In genomic region chr2:152491139-152491472, GRCh38 we compare ENCODE assay signal across 12 cellular contexts.
DNase-seq lines count a peak whose midpoint lies in the region; ATAC-seq, FAIRE-seq and TF ChIP-seq lines count a peak whose summit lies in the region.
"Had no signal": no experiment of that assay in that cellular context is flagged by ENCODE, and none has a peak within 500 bp of the region (broad histone marks: within the 10 kb centered on the region; RNA-seq: fewer than 3 reads in every experiment).

No MANE protein-coding gene starts in this region.

- no peak overlapping the region for H2BK5ac ChIP-seq in H9 (ENCODE audit: insufficient read length, low read length)

- H4K20me1 ChIP-seq in H9 (ENCODE audit: control insufficient read depth, insufficient read depth, insufficient read length) = no peaks in the 10 kb centered on the region

- DNase-seq in H9 (no peak), coronary artery (ENCODE audit: low spot score) (no peak), left kidney (ENCODE audit: low read depth, low spot score) (peak; percentile 86), sigmoid colon (peak; percentile 78), epidermal melanocyte (ENCODE audit: insufficient read length, low spot score) (no peak), urothelium cell line (ENCODE audit: low spot score) (no peak)
- DNase-seq: activated CD8-positive, alpha-beta memory T cell treated with anti-CD3 and anti-CD28 coated beads, Interleukin-2, amount 50 U/mL, for 4 hours; body of pancreas; GDM1; NCI-H2081 treated with DMSO at 0.1 percent for 48 hours had no signal

- peaks cover 0 to under 1% of the 10 kb centered on the region in 2 experiments; a peak in 2 of 5 replicates for H3K9me3 Mint-ChIP-seq in H9

- no peak overlapping the region for H2BK12ac ChIP-seq in H9 (ENCODE audit: insufficient read length, low read depth, low read length)

- no peak overlapping the region for H3T11ph ChIP-seq in H9 (ENCODE audit: low read length)

- H3K4ac ChIP-seq in H9 (ENCODE audit: low read depth, low read length) = no peak overlapping the region

- peak overlapping the region; percentile 24 for H3K18ac ChIP-seq in H9 (ENCODE audit: insufficient read length, low read depth, low read length)

- no peaks in the 10 kb centered on the region for H3K27me3 ChIP-seq in H9 (ENCODE audit: insufficient read depth, low read length)
- H3K27me3 ChIP-seq in sigmoid colon = no peaks in the 10 kb centered on the region
- H3K27me3 ChIP-seq: body of pancreas had no signal

- no peak for TF ChIP-seq EP300 in sigmoid colon (IDR thresholded peaks at IDR 0.05)

- no peaks in the 10 kb centered on the region for H3K27me3 Mint-ChIP-seq in H9 (ENCODE audit: low read depth)

- no peaks in the 10 kb centered on the region for H3K36me3 ChIP-seq in sigmoid colon

- no peak overlapping the region for H3K4me3 Mint-ChIP-seq in H9

- H3K23me2 ChIP-seq in H9 (ENCODE audit: insufficient read length, low read depth, low read length, poor library complexity, severe bottlenecking) = no peaks in the 10 kb centered on the region

- H3K9me3 ChIP-seq in H9 (ENCODE audit: control insufficient read depth, low read depth, low read length) = no peaks in the 10 kb centered on the region
- H3K9me3 ChIP-seq in sigmoid colon = no peaks in the 10 kb centered on the region
- H3K9me3 ChIP-seq: body of pancreas had no signal

- H3K4me1 ChIP-seq in H9 (ENCODE audit: insufficient read depth, low read length) (peaks cover 10% of the 10 kb centered on the region), sigmoid colon (peaks cover 0 to 37% (median 22%) of the 10 kb centered on the region in 4 donors)

- H3K4me1 Mint-ChIP-seq in H9 = peaks cover 62 to 65% of the 10 kb centered on the region in 2 experiments

- no peak overlapping the region for H3K9ac ChIP-seq in H9 (ENCODE audit: extremely low read depth, insufficient read length, low read length)

- TF ChIP-seq CTCF in H9 (conservative IDR thresholded peaks at IDR 0.05) (no peak), coronary artery (IDR thresholded peaks at IDR 0.05) (no peak), sigmoid colon (IDR thresholded peaks at IDR 0.05) (no peak)

- H4K5ac ChIP-seq in H9 (ENCODE audit: insufficient read length, low read depth, low read length) = no peak overlapping the region

- no peak overlapping the region for H4K8ac ChIP-seq in H9 (replicated peaks; ENCODE audit: insufficient read length, low read depth, low read length)

- H3K56ac ChIP-seq in H9 (ENCODE audit: insufficient read length, low read depth, low read length) = no peak overlapping the region

- H2AFZ ChIP-seq in H9 (ENCODE audit: low read length) = no peak overlapping the region

- no peak overlapping the region for H2BK20ac ChIP-seq in H9 (ENCODE audit: low read depth, low read length, poor library complexity, severe bottlenecking)

- no peak overlapping the region for H3K4me2 ChIP-seq in H9 (ENCODE audit: insufficient read depth, insufficient read length, low read length)

- H2AK5ac ChIP-seq in H9 (ENCODE audit: insufficient read length, low read length) = no peak overlapping the region

- no peak overlapping the region for H3K27ac ChIP-seq in H9 (ENCODE audit: insufficient read length, low read depth, low read length)
- H3K27ac ChIP-seq in coronary artery = peak overlapping the region; percentile 13 to 77
- H3K27ac ChIP-seq in sigmoid colon = peak overlapping the region; percentile 16 to 65 (median 55)
- H3K27ac ChIP-seq: body of pancreas had no signal

- no CpG with 5 or more reads among the region's 3 CpGs for WGBS in H9 (ENCODE audit: extremely low coverage, insufficient read length, low lambda C conversion rate)
- WGBS in sigmoid colon, 2 donors = 26 to 27% methylated on average over 3 of the region's 3 CpGs

- no peak for TF ChIP-seq POLR2A in sigmoid colon (IDR thresholded peaks at IDR 0.05)

- no peak for FAIRE-seq in urothelium cell line (lab: Jason Lieb, UNC)

- intact Hi-C loops in sigmoid colon (cut with DNase I) = no loop called here

- H3K4me3 ChIP-seq in coronary artery (peak overlapping the region; percentile 8), sigmoid colon (no peak overlapping the region)
- H3K4me3 ChIP-seq: body of pancreas had no signal

- no peak overlapping the region for H3K23ac ChIP-seq in H9 (ENCODE audit: insufficient read length, low read depth, low read length)

- no peaks in the 10 kb centered on the region for H3K36me3 Mint-ChIP-seq in H9 (ENCODE audit: insufficient read depth in 1 of 3, low read depth in 3 of 3)

- no peak overlapping the region for H4K91ac ChIP-seq in H9 (ENCODE audit: insufficient read length, low read depth, low read length)

- ATAC-seq in HG03442 (IDR thresholded peaks at IDR 0.05; ENCODE audit: unreplicated experiment) (no peak), HG02610 (IDR thresholded peaks at IDR 0.05; ENCODE audit: unreplicated experiment) (no peak)
- ATAC-seq: body of pancreas had no signal

- no peak overlapping the region for H2BK120ac ChIP-seq in H9 (ENCODE audit: low read depth, low read length, poor library complexity, severe bottlenecking)

- peak overlapping the region; percentile 69 to 91 (median 88); a peak in 5 of 7 replicates for H3K27ac Mint-ChIP-seq in H9

- H2BK15ac ChIP-seq in H9 (ENCODE audit: low read depth, low read length) = no peak overlapping the region

- peaks cover 5% of the 10 kb centered on the region; the same call in 1 of the 2 replicates for H3K79me2 ChIP-seq in H9 (ENCODE audit: insufficient read depth, low read length)

- no peak overlapping the region for H3K14ac ChIP-seq in H9 (ENCODE audit: insufficient read depth, low read length)

- H3K79me1 ChIP-seq in H9 (ENCODE audit: insufficient read depth, low read depth, low read length, poor library complexity, severe bottlenecking) = peaks cover 2% of the 10 kb centered on the region

Comparison
In these comparisons a context has a peak if more than half of its experiments do, and no peak if none do; other contexts are left out.
1. DNase-seq: peak in left kidney (single experiment) and sigmoid colon (single experiment); none in H9 (single experiment), coronary artery (single experiment), epidermal melanocyte (single experiment) and urothelium cell line (single experiment).